In the genomic region with DNA sequence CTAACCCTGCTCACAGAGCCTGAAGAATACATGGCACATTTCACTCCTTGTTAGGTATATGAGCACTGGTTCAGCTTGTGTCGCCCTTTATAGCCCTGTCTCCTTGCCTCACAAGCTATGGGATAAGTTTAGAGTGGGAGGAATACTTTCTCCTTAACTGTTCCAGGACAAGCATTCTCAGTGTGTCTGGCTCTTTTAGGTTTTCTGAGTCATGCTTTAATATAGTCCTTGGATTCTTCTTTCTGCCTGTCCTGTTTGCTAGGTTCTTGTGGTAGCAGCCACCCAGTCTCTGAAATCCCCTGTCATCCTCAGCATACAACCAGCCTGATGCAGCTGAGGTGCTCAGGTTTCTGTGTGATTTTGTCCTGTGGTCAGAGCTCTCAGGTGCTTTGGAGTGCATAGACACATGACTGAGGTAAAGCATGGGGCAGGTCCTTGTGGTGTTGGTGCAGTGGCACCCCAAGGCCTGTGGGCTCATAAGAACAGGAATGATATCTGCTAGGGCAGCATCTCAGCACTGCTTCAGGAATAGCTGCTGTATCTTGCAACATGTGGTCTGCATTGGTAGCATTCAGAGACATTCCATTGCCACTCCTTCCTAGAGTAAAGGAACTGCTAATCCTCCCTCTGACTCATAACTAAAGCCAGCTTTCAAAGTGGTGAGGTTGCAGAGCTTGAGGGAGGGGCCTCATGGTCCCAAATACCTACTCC, we compare ENCODE assay signal across 10 cellular contexts. TPM values are rescaled to one million over a fixed set of nuclear protein-coding genes. Genes with fewer than 3 reads are reported as not detected.
DNase-seq lines count a peak whose midpoint lies in the region; ATAC-seq and TF ChIP-seq lines count a peak whose summit lies in the region.
"Had no signal": no experiment of that assay in that cellular context is flagged by ENCODE, and none has a peak within 500 bp of the region (broad histone marks: within the 10 kb centered on the region; RNA-seq: fewer than 3 reads in every experiment).

No MANE protein-coding gene starts in this region.

- DNase-seq in EL (peak; percentile 83), MG63 (peak; percentile 79), epithelial cell of proximal tubule (ENCODE audit: low read depth) (peak; percentile 71), trophoblast cell (peak; percentile 69 to 85)
- DNase-seq in CD8-positive, alpha-beta T cell, result no peak

- H3K27ac Mint-ChIP-seq in CD8-positive, alpha-beta T cell, result no peak overlapping the region
- H3K27ac Mint-ChIP-seq: activated T-helper 1 cell treated with anti-CD3 and anti-CD28 coated beads, Interleukin-12 subunit alpha, Interleukin-12 subunit beta, Interleukin-2, Interleukin-4 antibody, amounts not matched to agents 30 ng/mL and 10 ng/mL and 1 ng/mL, durations not matched to agents 14 hours and 24 hours and 36 hours had no signal

- no peak overlapping the region for H4K91ac ChIP-seq in trophoblast cell (ENCODE audit: low read depth, low read length)

- H3K9me3 ChIP-seq in MG63, result peaks cover 4% of the 10 kb centered on the region; the same call in 1 of the 2 replicates
- no peaks in the 10 kb centered on the region for H3K9me3 ChIP-seq in trophoblast cell (ENCODE audit: insufficient read depth, low read depth, low read length)
- no peaks in the 10 kb centered on the region for H3K9me3 ChIP-seq in CD8-positive, alpha-beta T cell (ENCODE audit: low read length)

- H2AFZ ChIP-seq in trophoblast cell (ENCODE audit: insufficient read depth, low read length, poor library complexity), result no peak overlapping the region

- no peaks in the 10 kb centered on the region for H3K4me1 Mint-ChIP-seq in CD8-positive, alpha-beta T cell (ENCODE audit: low read depth)

- no peak overlapping the region for H4K8ac ChIP-seq in trophoblast cell (ENCODE audit: low read depth, low read length)

- no peak overlapping the region for H2BK120ac ChIP-seq in trophoblast cell (ENCODE audit: insufficient read depth, low read length, poor library complexity)

- no peak overlapping the region for H3K4ac ChIP-seq in trophoblast cell (ENCODE audit: low read depth, low read length)

- peaks cover 6% of the 10 kb centered on the region for H3K9me3 Mint-ChIP-seq in CD8-positive, alpha-beta T cell
- H3K9me3 Mint-ChIP-seq: activated T-helper 1 cell treated with anti-CD3 and anti-CD28 coated beads, Interleukin-12 subunit alpha, Interleukin-12 subunit beta, Interleukin-2, Interleukin-4 antibody, amounts not matched to agents 30 ng/mL and 10 ng/mL and 1 ng/mL, durations not matched to agents 14 hours and 24 hours and 36 hours had no signal

- H3K27me3 Mint-ChIP-seq in CD8-positive, alpha-beta T cell (ENCODE audit: low read depth), result peaks cover 42% of the 10 kb centered on the region

- no peaks in the 10 kb centered on the region for H3K36me3 Mint-ChIP-seq in CD8-positive, alpha-beta T cell

- H3K14ac ChIP-seq in trophoblast cell (ENCODE audit: low read length), result peak overlapping the region; percentile 26

- no peaks in the 10 kb centered on the region for H3K79me1 ChIP-seq in trophoblast cell (ENCODE audit: low read length)

- CTCF ChIA-PET in CD8-positive, alpha-beta T cell (lab: Charles Lee), result no interaction called here

- no peak overlapping the region for H3K18ac ChIP-seq in trophoblast cell (ENCODE audit: low read length)

- no peak overlapping the region for H3K4me3 Mint-ChIP-seq in CD8-positive, alpha-beta T cell
- H3K4me3 Mint-ChIP-seq: activated T-helper 1 cell treated with anti-CD3 and anti-CD28 coated beads, Interleukin-12 subunit alpha, Interleukin-12 subunit beta, Interleukin-2, Interleukin-4 antibody, amounts not matched to agents 30 ng/mL and 10 ng/mL and 1 ng/mL, durations not matched to agents 14 hours and 24 hours and 36 hours had no signal

- H4K12ac ChIP-seq in trophoblast cell (ENCODE audit: low read depth, low read length), result no peak overlapping the region

- no CpG with 5 or more reads among the region's 1 CpG for WGBS in trophoblast cell (ENCODE audit: extremely low coverage, insufficient coverage, insufficient read length)

- H3K4me3 ChIP-seq in MG63, result no peak overlapping the region
- no peak overlapping the region for H3K4me3 ChIP-seq in epithelial cell of proximal tubule (ENCODE audit: low read depth, low read length)
- H3K4me3 ChIP-seq in trophoblast cell (ENCODE audit: low read depth, low read length), result no peak overlapping the region
- no peak overlapping the region for H3K4me3 ChIP-seq in CD8-positive, alpha-beta T cell (ENCODE audit: low read depth, low read length)

- H3K79me2 ChIP-seq in trophoblast cell (ENCODE audit: control insufficient read depth, insufficient read depth, low read length, poor library complexity), result no peaks in the 10 kb centered on the region

- peak overlapping the region; percentile 41 for H3K4me2 ChIP-seq in trophoblast cell (ENCODE audit: low read length)

- H3K4me1 ChIP-seq in trophoblast cell (ENCODE audit: control insufficient read depth in 1 of 2, insufficient read depth in 2 of 2, low read length in 2 of 2), result peaks cover 4 to 8% of the 10 kb centered on the region in 2 experiments
- no peaks in the 10 kb centered on the region for H3K4me1 ChIP-seq in CD8-positive, alpha-beta T cell (ENCODE audit: insufficient read depth, low read length)

- H3K27me3 ChIP-seq in MG63, result no peaks in the 10 kb centered on the region
- H3K27me3 ChIP-seq in trophoblast cell (ENCODE audit: insufficient read depth, low read length), result no peaks in the 10 kb centered on the region
- H3K27me3 ChIP-seq in CD8-positive, alpha-beta T cell (ENCODE audit: insufficient read depth, low read length), result no peaks in the 10 kb centered on the region

- H2BK12ac ChIP-seq in trophoblast cell (ENCODE audit: low read length), result no peak overlapping the region

- no peak for TF ChIP-seq CTCF in epithelial cell of proximal tubule (conservative IDR thresholded peaks at IDR 0.05; ENCODE audit: low read depth, low read length)
- TF ChIP-seq CTCF in CD8-positive, alpha-beta T cell (IDR thresholded peaks at IDR 0.05), result no peak

- H3K36me3 ChIP-seq in MG63 (no peaks in the 10 kb centered on the region), trophoblast cell (ENCODE audit: control insufficient read depth in 1 of 2, insufficient read depth in 2 of 2, low read length in 2 of 2) (no peaks in the 10 kb centered on the region)
- H3K36me3 ChIP-seq in CD8-positive, alpha-beta T cell (ENCODE audit: insufficient read depth, low read length), result no peaks in the 10 kb centered on the region

- no peak overlapping the region for H3K23ac ChIP-seq in trophoblast cell (ENCODE audit: low read length)

- peak overlapping the region; percentile 31 for H3K27ac ChIP-seq in trophoblast cell (ENCODE audit: low read depth, low read length)
- H3K27ac ChIP-seq in CD8-positive, alpha-beta T cell (ENCODE audit: low read depth, low read length), result no peak overlapping the region

- H2BK5ac ChIP-seq in trophoblast cell (ENCODE audit: low read depth, low read length, poor library complexity), result no peak overlapping the region

- POLR2A ChIA-PET in CD8-positive, alpha-beta T cell (lab: Charles Lee), result interaction anchor here (0.7 kb wide), 1 partner anchor 32 kb away, joined by 4 read pairs; no protein-coding TSS in a partner anchor

- intact Hi-C loops in CD8-positive, alpha-beta T cell (cut with DNase I, micrococcal nuclease), result no loop called here

- H2AK5ac ChIP-seq in trophoblast cell (ENCODE audit: low read length), result no peak overlapping the region

- H3K9ac ChIP-seq in trophoblast cell (ENCODE audit: low read length), result no peak overlapping the region

- ATAC-seq in HG03571 (IDR thresholded peaks at IDR 0.05; ENCODE audit: unreplicated experiment) (no peak), HG02840 (IDR thresholded peaks at IDR 0.05; ENCODE audit: low FRiP score, unreplicated experiment) (no peak), HG02981 (IDR thresholded peaks at IDR 0.05; ENCODE audit: unreplicated experiment) (no peak)
- no peak for ATAC-seq in CD8-positive, alpha-beta T cell

RNA-seq across cellular contexts. Expression of a gene that starts 14.2 kb away (rescaled TPM):
- total RNA-seq in MG63 (2014; rRNA removed; shearing (Covaris generic); ENCODE audit: low replicate concordance), result not detected in 2 replicates
- total RNA-seq in epithelial cell of proximal tubule, result not detected in 2 replicates
- 4.9 TPM in 2 replicates for polyA plus RNA-seq in trophoblast cell (2013)
- not detected for total RNA-seq in CD8-positive, alpha-beta T cell
- total RNA-seq: activated T-helper 1 cell treated with anti-CD3 and anti-CD28 coated beads, Interleukin-12 subunit alpha, Interleukin-12 subunit beta, Interleukin-2, Interleukin-4 antibody, amounts not matched to agents 30 ng/mL and 10 ng/mL and 1 ng/mL, durations not matched to agents 14 hours and 24 hours and 36 hours; T-helper 1 cell treated with Interleukin-12 subunit alpha and Interleukin-12 subunit beta and Interleukin-4 antibody, amounts not matched to agents 30 ng/mL and 1 ng/mL, for 36 hours had no signal

RNA-seq across cellular contexts. Expression of a gene that starts 58.2 kb away (rescaled TPM):
- total RNA-seq in MG63 (2014; rRNA removed; shearing (Covaris generic); ENCODE audit: low replicate concordance), result not detected in 2 replicates
- 0.06 TPM in 1 of 2 replicates, not detected in the other for total RNA-seq in epithelial cell of proximal tubule
- polyA plus RNA-seq in trophoblast cell (2013), result 1.4 and 1.6 TPM in 2 replicates
- not detected for total RNA-seq in CD8-positive, alpha-beta T cell
- total RNA-seq: activated T-helper 1 cell treated with anti-CD3 and anti-CD28 coated beads, Interleukin-12 subunit alpha, Interleukin-12 subunit beta, Interleukin-2, Interleukin-4 antibody, amounts not matched to agents 30 ng/mL and 10 ng/mL and 1 ng/mL, durations not matched to agents 14 hours and 24 hours and 36 hours; T-helper 1 cell treated with Interleukin-12 subunit alpha and Interleukin-12 subunit beta and Interleukin-4 antibody, amounts not matched to agents 30 ng/mL and 1 ng/mL, for 36 hours had no signal

Comparison
In these comparisons a context has a peak if more than half of its experiments do, and no peak if none do; other contexts are left out.
1. DNase-seq: peak in EL (single experiment), MG63 (single experiment), epithelial cell of proximal tubule (single experiment) and trophoblast cell (2 of 2); none in CD8-positive, alpha-beta T cell (0 of 7).